ENCODE assay signal across 9 cellular contexts in the genomic region with DNA sequence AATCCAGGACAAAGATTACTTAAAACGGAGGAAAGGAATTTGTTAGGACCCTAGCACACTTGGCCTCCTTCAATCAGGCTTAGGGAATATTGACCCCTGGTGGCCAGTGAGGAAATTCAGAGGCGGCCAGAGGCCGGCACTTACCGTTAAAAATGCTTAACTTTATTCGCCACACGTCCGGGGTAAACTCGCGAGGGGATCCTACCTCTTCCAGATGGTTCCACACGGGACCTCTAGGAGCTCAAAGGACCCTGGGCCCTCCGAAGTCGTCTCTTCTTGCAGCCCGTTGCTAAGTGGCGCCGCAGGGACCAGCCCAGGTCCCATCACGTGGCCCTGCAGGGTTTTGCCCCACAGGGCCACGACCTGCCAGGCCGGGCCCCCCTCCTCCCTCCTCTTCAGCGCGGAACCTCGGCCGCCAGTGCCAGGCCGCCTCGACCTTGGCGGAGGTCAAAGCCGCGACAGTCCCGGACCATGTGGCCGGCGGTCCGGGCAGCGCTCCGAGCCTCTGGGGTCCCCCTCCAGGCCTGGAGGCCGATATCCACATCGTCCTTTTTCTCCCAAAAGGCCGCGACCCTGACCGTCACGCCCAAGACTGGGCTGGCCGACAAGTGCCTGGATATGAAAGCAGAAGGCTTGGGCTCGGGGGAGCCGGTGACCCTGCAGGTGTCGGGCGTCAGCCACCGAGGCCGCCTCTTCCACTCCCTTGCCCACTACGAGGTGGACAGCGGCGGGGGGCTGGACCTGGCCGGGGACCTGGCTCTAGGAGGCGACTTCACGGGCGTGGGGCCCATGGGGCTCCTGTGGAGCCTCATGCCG. TPM values are rescaled to one million over a fixed set of nuclear protein-coding genes. Genes with fewer than 3 reads are reported as not detected.
DNase-seq lines count a peak whose midpoint lies in the region; ATAC-seq, FAIRE-seq and TF ChIP-seq lines count a peak whose summit lies in the region.
"Had no signal": no experiment of that assay in that cellular context is flagged by ENCODE, and none has a peak within 500 bp of the region (broad histone marks: within the 10 kb centered on the region; RNA-seq: fewer than 3 reads in every experiment).

No MANE protein-coding gene starts in this region.

- WGBS in HepG2 (ENCODE audit: low lambda C conversion rate): 55% methylated on average over 14 of the region's 54 CpGs

- peaks cover 3% of the 10 kb centered on the region for H3K27me3 Mint-ChIP-seq in activated CD4-positive, alpha-beta memory T cell treated with anti-CD3 and anti-CD28 coated beads for 36 hours

- H3K4me3 ChIP-seq in dorsolateral prefrontal cortex: peak overlapping the region; percentile 47 to 87 (median 73)
- peak overlapping the region; percentile 49 to 68 (median 51) for H3K4me3 ChIP-seq in HepG2 (replicated peaks in 1 of 3; ENCODE audit: insufficient read depth in 1 of 3, low read depth in 2 of 3, low read length in 3 of 3)
- H3K4me3 ChIP-seq: SK-N-MC had no signal

- peak overlapping the region; percentile 55 for H3K4me3 Mint-ChIP-seq in activated CD4-positive, alpha-beta memory T cell treated with anti-CD3 and anti-CD28 coated beads for 36 hours

- H3K36me3 ChIP-seq in HepG2 (replicated peaks in 1 of 2; ENCODE audit: control insufficient read depth in 1 of 2, insufficient read depth in 2 of 2, low read length in 2 of 2): no peaks in the 10 kb centered on the region

- H3K27me3 ChIP-seq in dorsolateral prefrontal cortex: no peaks in the 10 kb centered on the region
- H3K27me3 ChIP-seq in HepG2 (ENCODE audit: control insufficient read depth in 1 of 2, insufficient read depth in 2 of 2, low read length in 2 of 2): no peaks in the 10 kb centered on the region

- H3K27ac ChIP-seq in dorsolateral prefrontal cortex: peak overlapping the region in 54 of 59 donors; percentile 8 to 91 (median 76)
- H3K27ac ChIP-seq in HepG2 (ENCODE audit: extremely low read length, insufficient read depth, low read length): no peak overlapping the region
- H3K27ac ChIP-seq: SK-N-MC had no signal

- peak overlapping the region; percentile 34 for H3K27ac Mint-ChIP-seq in activated CD4-positive, alpha-beta memory T cell treated with anti-CD3 and anti-CD28 coated beads for 36 hours

- peak; percentile 81 for TF ChIP-seq RAD21 in HepG2 (CRISPR knock-in tag; IDR thresholded peaks at IDR 0.05)

- H3K4me2 ChIP-seq in HepG2 (ENCODE audit: low read depth, low read length): peak overlapping the region; percentile 91

- TF ChIP-seq CTCF in dorsolateral prefrontal cortex (IDR thresholded peaks at IDR 0.05 in 54 of 56, conservative IDR thresholded peaks at IDR 0.05 in 2 of 56; ENCODE audit: low read depth in 1 of 56, partially characterized antibody in 56 of 56) (peak; percentile 70 to 93 (median 86)), HepG2 (CRISPR knock-in tag; IDR thresholded peaks at IDR 0.05) (peak; percentile 83)

- DNase-seq in COR-L47 (lab: John Stamatoyannopoulos, UW): peak; percentile 38
- DNase-seq in NCI-H510A (lab: John Stamatoyannopoulos, UW): peak; percentile 46
- peak; percentile 73 for DNase-seq in activated CD4-positive, alpha-beta memory T cell treated with anti-CD3 and anti-CD28 coated beads for 36 hours
- DNase-seq in dorsolateral prefrontal cortex: peak; percentile 41 to 71 (median 62)
- peak; percentile 59 for DNase-seq in HepG2 (ENCODE audit: low spot score)
- peak; percentile 60 to 61 for DNase-seq in stimulated activated CD4-positive, alpha-beta T cell treated with anti-CD3 and anti-CD28 coated beads, Interleukin-2, amount 100 ng/mL, for 48 hours

- no peaks in the 10 kb centered on the region for H3K9me3 Mint-ChIP-seq in activated CD4-positive, alpha-beta memory T cell treated with anti-CD3 and anti-CD28 coated beads for 36 hours

- CTCF ChIA-PET in activated CD4-positive, alpha-beta memory T cell treated with anti-CD3 and anti-CD28 coated beads for 36 hours (lab: Charles Lee): interaction anchor here (0.6 to 7.6 kb wide), 11 partner anchors 13 to 139 kb away, joined by 3 to 100 read pairs (median 7); a partner anchor contains a TSS
- CTCF ChIA-PET in HepG2 (lab: Yijun Ruan, JAX; ENCODE audit: low intra/inter-chr PET ratio, low total read pairs): interaction anchor here (1.4 to 1.6 kb wide), 2 partner anchors 95 to 125 kb away, joined by 3 to 8 read pairs; no protein-coding TSS in a partner anchor

- ATAC-seq in HG02610 (IDR thresholded peaks at IDR 0.05; ENCODE audit: unreplicated experiment) (peak; percentile 46), HepG2 (peak; percentile 88), GM18502 (IDR thresholded peaks at IDR 0.05; ENCODE audit: poor library complexity, unreplicated experiment) (no peak)

- intact Hi-C loops in activated CD4-positive, alpha-beta memory T cell treated with anti-CD3 and anti-CD28 coated beads for 36 hours (cut with micrococcal nuclease): loop anchor here (1.0 to 5.0 kb wide), 6 partner anchors 41 to 461 kb away; a partner anchor contains a TSS
- intact Hi-C loops in dorsolateral prefrontal cortex (cut with DNase I) (loop anchor here (5.0 to 10.0 kb wide), 3 partner anchors 66 to 139 kb away; a partner anchor contains a TSS), HepG2 (cut with micrococcal nuclease; ENCODE audit: unreplicated experiment) (loop anchor here (2.0 to 10.0 kb wide), 2 partner anchors 59 to 125 kb away; no protein-coding TSS in a partner anchor)

- H2AFZ ChIP-seq in HepG2 (ENCODE audit: low read length): peak overlapping the region; percentile 64

- BruUV-seq in HepG2 (replicated peaks; lab: Mats Ljungman, UMichigan): no TSS peak

- peak; percentile 90 for FAIRE-seq in HepG2 (lab: Jason Lieb, UNC)

- no peaks in the 10 kb centered on the region for H3K79me2 ChIP-seq in HepG2 (ENCODE audit: insufficient read depth, low read length)

- POLR2A ChIA-PET in activated CD4-positive, alpha-beta memory T cell treated with anti-CD3 and anti-CD28 coated beads for 36 hours (lab: Charles Lee): no interaction called here
- POLR2A ChIA-PET in HepG2 (lab: Yijun Ruan, JAX): interaction anchor here (1.0 kb wide), 1 partner anchor 126 kb away, joined by 3 read pairs; no protein-coding TSS in a partner anchor

- in situ Hi-C loops in HepG2 (cut with HindIII; ENCODE audit: extremely low pct_ligation_motif_present, low pct_unique_long_range_greater_than_20kb): loop anchor here (5.0 to 10.0 kb wide), 2 partner anchors 59 to 126 kb away; no protein-coding TSS in a partner anchor

- no peak for TF ChIP-seq EP300 in HepG2 (IDR thresholded peaks at IDR 0.05; ENCODE audit: low read depth in 2 of 2, low read length in 2 of 2)
- no peak for TF ChIP-seq EP300 in HepG2 (CRISPR knock-in tag; IDR thresholded peaks at IDR 0.05; ENCODE audit: borderline replicate concordance)

- TF ChIP-seq POLR2A in HepG2 (IDR thresholded peaks at IDR 0.05; ENCODE audit: insufficient read depth in 1 of 2, low read depth in 2 of 2, low read length in 2 of 2): no peak

- no peaks in the 10 kb centered on the region for H3K36me3 Mint-ChIP-seq in activated CD4-positive, alpha-beta memory T cell treated with anti-CD3 and anti-CD28 coated beads for 36 hours

- no peaks in the 10 kb centered on the region for H4K20me1 ChIP-seq in HepG2 (ENCODE audit: insufficient read depth, low read length)

- H3K4me1 ChIP-seq in HepG2 (ENCODE audit: insufficient read depth, low read length): peaks cover 36% of the 10 kb centered on the region

- H3K4me1 Mint-ChIP-seq in activated CD4-positive, alpha-beta memory T cell treated with anti-CD3 and anti-CD28 coated beads for 36 hours (ENCODE audit: low read depth): peaks cover 7% of the 10 kb centered on the region

- H3K9me3 ChIP-seq in HepG2 (ENCODE audit: low read length): no peaks in the 10 kb centered on the region

- peak overlapping the region; percentile 56 for H3K9ac ChIP-seq in HepG2 (ENCODE audit: insufficient read depth, low read depth, low read length)

RNA-seq across cellular contexts. Expression of a gene that starts 11.1 kb away (rescaled TPM):
- total RNA-seq in activated CD4-positive, alpha-beta memory T cell treated with anti-CD3 and anti-CD28 coated beads for 36 hours: 1 to 10 TPM; 4.1 to 6.2 TPM
- 10 to 100 TPM; 17.3 to 60.9 (median 39.3) TPM for total RNA-seq in dorsolateral prefrontal cortex
- total RNA-seq in HepG2 (2016; rRNA removed; fragmentation: Illumina TruSeq; extraction: Trizol): 13.3 and 13.5 TPM in 2 replicates
- 9.9 and 11.6 TPM in 2 replicates for total RNA-seq in HepG2 (2016; cell fraction: cytosol; rRNA removed; fragmentation: Illumina TruSeq; extraction: Trizol; ENCODE audit: low read depth)
- total RNA-seq in HepG2 (2016; cell fraction: insoluble cytoplasmic fraction; rRNA removed; fragmentation: Illumina TruSeq; extraction: Trizol): 8.1 and 12.8 TPM in 2 replicates
- total RNA-seq in HepG2 (2016; cell fraction: membrane; rRNA removed; fragmentation: Illumina TruSeq; extraction: Trizol): 5.7 and 7.0 TPM in 2 replicates
- total RNA-seq in HepG2 (2016; cell fraction: nucleus; rRNA removed; fragmentation: Illumina TruSeq; extraction: Trizol): 4.1 and 4.2 TPM in 2 replicates
- 0.84 and 1.4 TPM in 2 replicates for polyA plus RNA-seq in HepG2 (2011; rRNA removed)
- polyA plus RNA-seq in HepG2 (2011; cell fraction: cytosol; rRNA removed): 0.39 and 1.00 TPM in 2 replicates
- 1.2 and 1.3 TPM in 2 replicates for polyA plus RNA-seq in HepG2 (2011; cell fraction: nucleus; rRNA removed)
- 1.6 and 2.2 TPM in 2 replicates for polyA plus RNA-seq in HepG2 (2012)
- 4.1 and 4.3 TPM in 2 replicates for polyA plus RNA-seq in HepG2 (2016; cell fraction: cytosol; fragmentation: Illumina TruSeq; extraction: Trizol; ENCODE audit: low read depth)
- 7.8 and 8.3 TPM in 2 replicates for polyA plus RNA-seq in HepG2 (2016; cell fraction: insoluble cytoplasmic fraction; fragmentation: Illumina TruSeq; extraction: Trizol; ENCODE audit: low read depth)
- 2.7 and 3.2 TPM in 2 replicates for polyA plus RNA-seq in HepG2 (2016; cell fraction: membrane; fragmentation: Illumina TruSeq; extraction: Trizol; ENCODE audit: low read depth)
- 4.2 and 6.6 TPM in 2 replicates for polyA plus RNA-seq in HepG2 (2016; cell fraction: nucleus; fragmentation: Illumina TruSeq; extraction: Trizol; ENCODE audit: insufficient read depth, low read depth)
- 0.48 and 1.7 TPM in 2 replicates for polyA minus RNA-seq in HepG2 (2011; rRNA and poly(A)+ RNA removed; ENCODE audit: low replicate concordance)
- polyA minus RNA-seq in HepG2 (2011; cell fraction: cytosol; rRNA and poly(A)+ RNA removed): 1.8 and 2.4 TPM in 2 replicates
- 1.4 and 1.9 TPM in 2 replicates for polyA minus RNA-seq in HepG2 (2011; cell fraction: nucleus; rRNA and poly(A)+ RNA removed)

RNA-seq across cellular contexts. Expression of a gene that starts 21.4 kb away (rescaled TPM):
- total RNA-seq in activated CD4-positive, alpha-beta memory T cell treated with anti-CD3 and anti-CD28 coated beads for 36 hours: not detected
- 1 to 10 TPM in 5 of 120 experiments, under 1 TPM in 42, not detected in 73; 0.27 to 1.3 (median 0.59) TPM for total RNA-seq in dorsolateral prefrontal cortex
- total RNA-seq in HepG2 (2016; rRNA removed; fragmentation: Illumina TruSeq; extraction: Trizol): 0.27 TPM in 1 of 2 replicates, not detected in the other
- 0.20 TPM in 1 of 2 replicates, not detected in the other for total RNA-seq in HepG2 (2016; cell fraction: cytosol; rRNA removed; fragmentation: Illumina TruSeq; extraction: Trizol; ENCODE audit: low read depth)
- 0.19 TPM in 2 replicates for total RNA-seq in HepG2 (2016; cell fraction: insoluble cytoplasmic fraction; rRNA removed; fragmentation: Illumina TruSeq; extraction: Trizol)
- total RNA-seq in HepG2 (2016; cell fraction: membrane; rRNA removed; fragmentation: Illumina TruSeq; extraction: Trizol): 0.21 and 0.31 TPM in 2 replicates
- not detected in 2 replicates for total RNA-seq in HepG2 (2016; cell fraction: nucleus; rRNA removed; fragmentation: Illumina TruSeq; extraction: Trizol)
- 0.15 and 0.24 TPM in 2 replicates for polyA plus RNA-seq in HepG2 (2011; rRNA removed)
- polyA plus RNA-seq in HepG2 (2011; cell fraction: cytosol; rRNA removed): 0.05 and 0.21 TPM in 2 replicates
- not detected in 2 replicates for polyA plus RNA-seq in HepG2 (2011; cell fraction: nucleus; rRNA removed)
- polyA plus RNA-seq in HepG2 (2012): not detected in 2 replicates
- polyA plus RNA-seq in HepG2 (2016; cell fraction: cytosol; fragmentation: Illumina TruSeq; extraction: Trizol; ENCODE audit: low read depth): 0.10 TPM in 1 of 2 replicates, not detected in the other
- not detected in 2 replicates for polyA plus RNA-seq in HepG2 (2016; cell fraction: insoluble cytoplasmic fraction; fragmentation: Illumina TruSeq; extraction: Trizol; ENCODE audit: low read depth)
- polyA plus RNA-seq in HepG2 (2016; cell fraction: membrane; fragmentation: Illumina TruSeq; extraction: Trizol; ENCODE audit: low read depth): 0.32 and 0.34 TPM in 2 replicates
- polyA plus RNA-seq in HepG2 (2016; cell fraction: nucleus; fragmentation: Illumina TruSeq; extraction: Trizol; ENCODE audit: insufficient read depth, low read depth): not detected in 2 replicates
- 0.12 and 0.28 TPM in 2 replicates for polyA minus RNA-seq in HepG2 (2011; rRNA and poly(A)+ RNA removed; ENCODE audit: low replicate concordance)
- polyA minus RNA-seq in HepG2 (2011; cell fraction: cytosol; rRNA and poly(A)+ RNA removed): 0.70 TPM in 1 of 2 replicates, not detected in the other
- polyA minus RNA-seq in HepG2 (2011; cell fraction: nucleus; rRNA and poly(A)+ RNA removed): 0.50 TPM in 1 of 2 replicates, not detected in the other

RNA-seq across cellular contexts. Expression of a gene that starts 42.1 kb away (rescaled TPM):
- total RNA-seq in activated CD4-positive, alpha-beta memory T cell treated with anti-CD3 and anti-CD28 coated beads for 36 hours: 1 to 10 TPM; 3.2 to 3.3 TPM
- 1 to 10 TPM in 113 of 120 experiments, under 1 TPM in 7; 0.35 to 6.2 (median 2.4) TPM for total RNA-seq in dorsolateral prefrontal cortex
- 0.04 TPM in 1 of 2 replicates, not detected in the other for total RNA-seq in HepG2 (2016; rRNA removed; fragmentation: Illumina TruSeq; extraction: Trizol)
- total RNA-seq in HepG2 (2016; cell fraction: cytosol; rRNA removed; fragmentation: Illumina TruSeq; extraction: Trizol; ENCODE audit: low read depth): not detected in 2 replicates
- 0.04 TPM in 1 of 2 replicates, not detected in the other for total RNA-seq in HepG2 (2016; cell fraction: insoluble cytoplasmic fraction; rRNA removed; fragmentation: Illumina TruSeq; extraction: Trizol)
- total RNA-seq in HepG2 (2016; cell fraction: membrane; rRNA removed; fragmentation: Illumina TruSeq; extraction: Trizol): not detected in 2 replicates
- not detected in 2 replicates for total RNA-seq in HepG2 (2016; cell fraction: nucleus; rRNA removed; fragmentation: Illumina TruSeq; extraction: Trizol)
- polyA plus RNA-seq in HepG2 (2011; rRNA removed): 0.05 TPM in 1 of 2 replicates, not detected in the other
- 0.03 and 0.05 TPM in 2 replicates for polyA plus RNA-seq in HepG2 (2011; cell fraction: cytosol; rRNA removed)
- 0.16 TPM in 1 of 2 replicates, not detected in the other for polyA plus RNA-seq in HepG2 (2011; cell fraction: nucleus; rRNA removed)
- 0.07 and 0.08 TPM in 2 replicates for polyA plus RNA-seq in HepG2 (2012)
- not detected in 2 replicates for polyA plus RNA-seq in HepG2 (2016; cell fraction: cytosol; fragmentation: Illumina TruSeq; extraction: Trizol; ENCODE audit: low read depth)
- not detected in 2 replicates for polyA plus RNA-seq in HepG2 (2016; cell fraction: insoluble cytoplasmic fraction; fragmentation: Illumina TruSeq; extraction: Trizol; ENCODE audit: low read depth)
- 0.07 TPM in 1 of 2 replicates, not detected in the other for polyA plus RNA-seq in HepG2 (2016; cell fraction: membrane; fragmentation: Illumina TruSeq; extraction: Trizol; ENCODE audit: low read depth)
- polyA plus RNA-seq in HepG2 (2016; cell fraction: nucleus; fragmentation: Illumina TruSeq; extraction: Trizol; ENCODE audit: insufficient read depth, low read depth): not detected in 2 replicates
- 0.26 TPM in 1 of 2 replicates, not detected in the other for polyA minus RNA-seq in HepG2 (2011; rRNA and poly(A)+ RNA removed; ENCODE audit: low replicate concordance)
- not detected in 2 replicates for polyA minus RNA-seq in HepG2 (2011; cell fraction: cytosol; rRNA and poly(A)+ RNA removed)
- polyA minus RNA-seq in HepG2 (2011; cell fraction: nucleus; rRNA and poly(A)+ RNA removed): not detected in 2 replicates
